17 cellular contexts compared by ENCODE assay signal in genomic region chr14:100082723-100083122, GRCh38. TPM values are rescaled to one million over a fixed set of nuclear protein-coding genes. Genes with fewer than 3 reads are reported as not detected.
DNase-seq lines count a peak whose midpoint lies in the region; ATAC-seq and TF ChIP-seq lines count a peak whose summit lies in the region.
"Had no signal": no experiment of that assay in that cellular context is flagged by ENCODE, and none has a peak within 500 bp of the region (broad histone marks: within the 10 kb centered on the region; RNA-seq: fewer than 3 reads in every experiment).

No MANE protein-coding gene starts in this region.

- CTCF ChIA-PET in CD4-positive, alpha-beta T cell (lab: Charles Lee) = interaction anchor here (31.7 to 34.3 kb wide), 2 partner anchors 7 to 12 kb away, joined by 1090 read pairs; partner anchors contain the start of gene EVL
- CTCF ChIA-PET in SK-N-SH (lab: Yijun Ruan, JAX) = interaction anchor here (0.6 to 3.0 kb wide), 4 partner anchors 9 to 136 kb away, joined by 3 to 13 read pairs (median 4); no protein-coding TSS in a partner anchor

- peaks cover 93% of the 10 kb centered on the region for H3K36me3 Mint-ChIP-seq in CD4-positive, alpha-beta T cell (ENCODE audit: low read depth)
- peaks cover 12 to 45% of the 10 kb centered on the region in 2 donors for H3K36me3 Mint-ChIP-seq in activated T-cell treated with anti-CD3 and anti-CD28 coated beads, Interleukin-2, amount 50 U/mL, for 72 hours (ENCODE audit: insufficient read depth in 2 of 2)
- H3K36me3 Mint-ChIP-seq in memory B cell = peaks cover 23% of the 10 kb centered on the region

- TF ChIP-seq CTCF in CD4-positive, alpha-beta T cell (IDR thresholded peaks at IDR 0.05) = no peak
- no peak for TF ChIP-seq CTCF in SK-N-SH (IDR thresholded peaks at IDR 0.05)

- H3K4me2 ChIP-seq in BLaER1 (peak overlapping the region; percentile 85), SK-N-SH (no peak overlapping the region)

- H3K9me3 ChIP-seq in BLaER1 (no peaks in the 10 kb centered on the region), SK-N-SH (no peaks in the 10 kb centered on the region)
- no peaks in the 10 kb centered on the region for H3K9me3 ChIP-seq in CD4-positive, alpha-beta T cell (ENCODE audit: control insufficient read depth, low read length)
- H3K9me3 ChIP-seq: ascending aorta had no signal

- H3K4me1 Mint-ChIP-seq in CD4-positive, alpha-beta T cell (ENCODE audit: low read depth) = peaks cover 99% of the 10 kb centered on the region
- peaks cover 98% of the 10 kb centered on the region for H3K4me1 Mint-ChIP-seq in activated T-cell treated with anti-CD3 and anti-CD28 coated beads, Interleukin-2, amount 50 U/mL, for 72 hours (ENCODE audit: low read depth)
- peaks cover 42% of the 10 kb centered on the region for H3K4me1 Mint-ChIP-seq in memory B cell

- H3F3A ChIP-seq in SK-N-SH (replicated peaks; ENCODE audit: insufficient read depth) = peaks cover 7% of the 10 kb centered on the region

- peaks cover 92% of the 10 kb centered on the region for H4K20me1 ChIP-seq in BLaER1
- no peaks in the 10 kb centered on the region for H4K20me1 ChIP-seq in SK-N-SH (ENCODE audit: insufficient read depth)

- POLR2A ChIA-PET in CD4-positive, alpha-beta T cell (lab: Charles Lee) = interaction anchor here (0.6 to 49.3 kb wide), 11 partner anchors 8 to 165 kb away, joined by 3 to 1638 read pairs (median 9); partner anchors contain the start of gene EVL
- POLR2A ChIA-PET in SK-N-SH (lab: Yijun Ruan, JAX) = no interaction called here

- no peak for TF ChIP-seq EP300 in SK-N-SH (IDR thresholded peaks at IDR 0.05; ENCODE audit: borderline replicate concordance in 1 of 2, low read depth in 1 of 2, low read length in 1 of 2)

- H3K4me3 Mint-ChIP-seq in CD4-positive, alpha-beta T cell = peak overlapping the region; percentile 84
- peak overlapping the region; percentile 79 to 80 for H3K4me3 Mint-ChIP-seq in activated T-cell treated with anti-CD3 and anti-CD28 coated beads, Interleukin-2, amount 50 U/mL, for 72 hours
- H3K4me3 Mint-ChIP-seq in memory B cell = no peak overlapping the region
- H3K4me3 Mint-ChIP-seq: endodermal cell had no signal

- intact Hi-C loops in CD4-positive, alpha-beta T cell (cut with DNase I, micrococcal nuclease) = loop anchor here in 1 of 2 experiments (1.0 kb wide), 1 partner anchor 11 kb away; no protein-coding TSS in a partner anchor
- intact Hi-C loops in left cardiac atrium (cut with DNase I) = no loop called here

- H3K9me3 Mint-ChIP-seq in CD4-positive, alpha-beta T cell = no peaks in the 10 kb centered on the region
- H3K9me3 Mint-ChIP-seq in activated T-cell treated with anti-CD3 and anti-CD28 coated beads, Interleukin-2, amount 50 U/mL, for 72 hours = no peaks in the 10 kb centered on the region
- no peaks in the 10 kb centered on the region for H3K9me3 Mint-ChIP-seq in memory B cell
- H3K9me3 Mint-ChIP-seq: endodermal cell had no signal

- no peaks in the 10 kb centered on the region for H3K9me2 ChIP-seq in SK-N-SH

- H3K27ac ChIP-seq in BLaER1 = peak overlapping the region; percentile 54
- peak overlapping the region; percentile 96 for H3K27ac ChIP-seq in CD4-positive, alpha-beta T cell (ENCODE audit: low read depth, low read length)
- no peak overlapping the region for H3K27ac ChIP-seq in SK-N-SH (ENCODE audit: low read depth in 2 of 2, low read length in 1 of 2)
- H3K27ac ChIP-seq: ascending aorta had no signal

- H3K27me3 ChIP-seq in BLaER1 (no peaks in the 10 kb centered on the region), SK-N-SH (ENCODE audit: insufficient read depth) (no peaks in the 10 kb centered on the region)
- no peaks in the 10 kb centered on the region for H3K27me3 ChIP-seq in CD4-positive, alpha-beta T cell (ENCODE audit: control insufficient read depth, insufficient read depth, low read length)
- H3K27me3 ChIP-seq: ascending aorta had no signal

- no peaks in the 10 kb centered on the region for H3K27me3 Mint-ChIP-seq in CD4-positive, alpha-beta T cell
- no peaks in the 10 kb centered on the region for H3K27me3 Mint-ChIP-seq in activated T-cell treated with anti-CD3 and anti-CD28 coated beads, Interleukin-2, amount 50 U/mL, for 72 hours (ENCODE audit: low read depth)
- H3K27me3 Mint-ChIP-seq in memory B cell = no peaks in the 10 kb centered on the region

- H2AFZ ChIP-seq in SK-N-SH (ENCODE audit: low read depth) = no peak overlapping the region

- H3K27ac Mint-ChIP-seq in CD4-positive, alpha-beta T cell = peak overlapping the region; percentile 98
- peak overlapping the region; percentile 98 for H3K27ac Mint-ChIP-seq in activated T-cell treated with anti-CD3 and anti-CD28 coated beads, Interleukin-2, amount 50 U/mL, for 72 hours
- peak overlapping the region; percentile 24 for H3K27ac Mint-ChIP-seq in memory B cell
- H3K27ac Mint-ChIP-seq: endodermal cell had no signal

- no peak for ATAC-seq in CD4-positive, alpha-beta T cell (ENCODE audit: poor library complexity)
- ATAC-seq in activated T-cell treated with anti-CD3 and anti-CD28 coated beads, Interleukin-2, amount 50 U/mL, for 72 hours (replicated peaks in 1 of 2) = no peak
- ATAC-seq in memory B cell (ENCODE audit: low read depth) = no peak
- ATAC-seq in GM21360 (IDR thresholded peaks at IDR 0.05; ENCODE audit: unreplicated experiment) = no peak
- no peak for ATAC-seq in left cardiac atrium
- ATAC-seq: K562 had no signal

- TF ChIP-seq RAD21 in SK-N-SH (IDR thresholded peaks at IDR 0.05; ENCODE audit: low read length) = no peak

- 92% methylated on average over 2 of the region's 3 CpGs for WGBS in SK-N-SH (ENCODE audit: low lambda C conversion rate)

- H3K4me1 ChIP-seq in BLaER1 = peaks cover 55% of the 10 kb centered on the region
- peaks cover 17 to 20% of the 10 kb centered on the region in 2 experiments for H3K4me1 ChIP-seq in SK-N-SH (ENCODE audit: control insufficient read depth in 1 of 2, insufficient read depth in 2 of 2, low read depth in 1 of 2, low read length in 1 of 2)
- H3K4me1 ChIP-seq: ascending aorta had no signal

- DNase-seq in CD4-positive, alpha-beta T cell = no peak
- no peak for DNase-seq in activated T-cell treated with anti-CD3 and anti-CD28 coated beads, Interleukin-2, amount 50 U/mL, for 72 hours
- DNase-seq in memory B cell (ENCODE audit: low spot score in 2 of 2) = no peak
- DNase-seq in SK-N-SH = no peak
- DNase-seq in left cardiac atrium = no peak
- DNase-seq: activated CD4-positive, CD25-positive, alpha-beta regulatory T cell; AML-193; cerebellar nuclear complex; endodermal cell; NCI-H1048; NCI-H2029; NCI-H510A; stimulated activated CD4-positive, alpha-beta T cell treated with anti-CD3 and anti-CD28 coated beads, Interleukin-2, amount 100 ng/mL, for 24 hours had no signal

- H3K79me2 ChIP-seq in SK-N-SH (ENCODE audit: insufficient read depth) = peaks cover 7% of the 10 kb centered on the region; the same call in 1 of the 2 replicates

- H3K36me3 ChIP-seq in BLaER1 (peaks cover 47% of the 10 kb centered on the region), SK-N-SH (replicated peaks in 1 of 2; ENCODE audit: control insufficient read depth in 1 of 2, insufficient read depth in 2 of 2, low read length in 1 of 2) (peaks cover 2 to 7% of the 10 kb centered on the region in 2 experiments)
- H3K36me3 ChIP-seq: ascending aorta had no signal

- H3K4me3 ChIP-seq in BLaER1 = no peak overlapping the region
- H3K4me3 ChIP-seq in SK-N-SH (ENCODE audit: low read depth in 2 of 2, low read length in 1 of 2) = no peak overlapping the region
- H3K4me3 ChIP-seq: ascending aorta, K562 had no signal

- H3K9ac ChIP-seq in BLaER1 (no peak overlapping the region), SK-N-SH (no peak overlapping the region)

TF ChIP-seq in SK-N-SH, 30 proteins besides CTCF, POLR2A, EP300 and RAD21:
- TF ChIP-seq MXI1 (IDR thresholded peaks at IDR 0.05; ENCODE audit: low read depth, low read length) = no peak
- TF ChIP-seq MAX (IDR thresholded peaks at IDR 0.05; ENCODE audit: low read depth) = no peak
- no peak for TF ChIP-seq RXRA (IDR thresholded peaks at IDR 0.05; ENCODE audit: borderline replicate concordance, low read depth)
- no peak for TF ChIP-seq TCF12 (IDR thresholded peaks at IDR 0.05)
- no peak for TF ChIP-seq FOSL2 (IDR thresholded peaks at IDR 0.05; ENCODE audit: borderline replicate concordance, low read depth)
- no peak for TF ChIP-seq NFIC (IDR thresholded peaks at IDR 0.05; ENCODE audit: borderline replicate concordance)
- no peak for TF ChIP-seq GATA2 (CRISPR knock-in tag; IDR thresholded peaks at IDR 0.05)
- no peak for TF ChIP-seq EZH2phosphoT487 (IDR thresholded peaks at IDR 0.05; ENCODE audit: borderline replicate concordance, low read depth)
- TF ChIP-seq USF2 (IDR thresholded peaks at IDR 0.05; ENCODE audit: borderline replicate concordance, low read depth, low read length) = no peak
- no peak for TF ChIP-seq TEAD4 (IDR thresholded peaks at IDR 0.05; ENCODE audit: borderline replicate concordance, insufficient read depth)
- TF ChIP-seq FOXM1 (IDR thresholded peaks at IDR 0.05; ENCODE audit: low read depth) = no peak
TF ChIP-seq in SK-N-SH: peak in this region for 0.

RNA-seq across cellular contexts. Expression of gene EVL, which starts 17.5 kb away (rescaled TPM):
- total RNA-seq in CD4-positive, alpha-beta T cell = 100 to 1,000 TPM; 660 to 678 TPM
- total RNA-seq in activated T-cell treated with anti-CD3 and anti-CD28 coated beads, Interleukin-2, amount 50 U/mL, for 72 hours = 100 to 1,000 TPM; 279 to 343 TPM
- 34.2 and 36.5 TPM in 2 replicates for polyA plus RNA-seq in SK-N-SH (2012; rRNA removed)
- 21.7 and 28.2 TPM in 2 replicates for polyA plus RNA-seq in SK-N-SH (2012; cell fraction: cytosol; rRNA removed)
- polyA plus RNA-seq in SK-N-SH (2012; cell fraction: nucleus; rRNA removed) = 224 and 260 TPM in 2 replicates
- total RNA-seq in left cardiac atrium = 10 to 100 TPM; 48.3 to 58.8 TPM

Comparison
In these comparisons a context has a peak if more than half of its experiments do, and no peak if none do; other contexts are left out.
1. H3K27ac ChIP-seq: peak in BLaER1 (single experiment) and CD4-positive, alpha-beta T cell (single experiment); none in SK-N-SH (0 of 2).
2. H3K27ac Mint-ChIP-seq: peak in every context shown above with its lines; median percentile 98 in CD4-positive, alpha-beta T cell; 98 in activated T-cell treated with anti-CD3 and anti-CD28 coated beads, Interleukin-2, amount 50 U/mL, for 72 hours; 24 in memory B cell.
3. RNA of gene EVL, which starts 17.5 kb away (total RNA-seq): 660 to 678 TPM in CD4-positive, alpha-beta T cell and 279 to 343 TPM in activated T-cell treated with anti-CD3 and anti-CD28 coated beads, Interleukin-2, amount 50 U/mL, for 72 hours; 48.3 to 58.8 TPM in left cardiac atrium; every median in the first group is over 4 times any median in the second.